Comparison of ENCODE assay signal across 8 cellular contexts in genomic region chr16:15395631-15396508, GRCh38. TPM values are rescaled to one million over a fixed set of nuclear protein-coding genes. Genes with fewer than 3 reads are reported as not detected.
DNase-seq lines count a peak whose midpoint lies in the region; ATAC-seq and TF ChIP-seq lines count a peak whose summit lies in the region.
"Not testable (repeated sequence)": the region's sequence is repeated elsewhere in the genome, so short reads cannot be mapped to it uniquely, and the experiment has no call there.
"Had no signal": no experiment of that assay in that cellular context is flagged by ENCODE, and none has a peak within 500 bp of the region (broad histone marks: within the 10 kb centered on the region; RNA-seq: fewer than 3 reads in every experiment).

MPV17L (plus strand) TSS chr16:15395754; CDS start chr16:15395898, 144 bp downstream.

- peak; percentile 66 for ATAC-seq in activated B cell treated with CpG ODN at 0.5 μM for 24 hours (ENCODE audit: low read depth)
- peak; percentile 83 to 84 for ATAC-seq in gastrocnemius medialis

- TF ChIP-seq CTCF in activated B cell treated with CpG ODN at 0.5 μM for 24 hours (IDR thresholded peaks at IDR 0.05); choroid plexus epithelial cell (conservative IDR thresholded peaks at IDR 0.05; ENCODE audit: low read depth, low read length); left ventricle myocardium inferior (IDR thresholded peaks at IDR 0.05; ENCODE audit: borderline replicate concordance); gastrocnemius medialis (IDR thresholded peaks at IDR 0.05 in 4 of 5, conservative IDR thresholded peaks at IDR 0.05 in 1 of 5): not testable (repeated sequence)

- not testable (repeated sequence) for H3K36me3 ChIP-seq in left ventricle myocardium inferior; mesodermal cell (ENCODE audit: control insufficient read depth, insufficient read depth, low read length); gastrocnemius medialis

- intact Hi-C loops in activated B cell treated with CpG ODN at 0.5 μM for 24 hours (cut with micrococcal nuclease); left ventricle myocardium inferior (cut with micrococcal nuclease); gastrocnemius medialis (cut with DNase I; ENCODE audit: low total_unique reads): not testable (repeated sequence)

- CTCF ChIA-PET in activated B cell treated with CpG ODN at 0.5 μM for 24 hours (lab: Charles Lee), result not testable (repeated sequence)

- H3K27me3 ChIP-seq in left ventricle myocardium inferior (ENCODE audit: low read depth), result peaks cover 12% of the 10 kb centered on the region
- H3K27me3 ChIP-seq in gastrocnemius medialis, result not testable (repeated sequence)

- H3K27ac Mint-ChIP-seq in activated B cell treated with CpG ODN at 0.5 μM for 24 hours, result not testable (repeated sequence)

- TF ChIP-seq POLR2A in gastrocnemius medialis (IDR thresholded peaks at IDR 0.05), result peak; percentile 73 to 78

- DNase-seq in Daoy (ENCODE audit: low read depth) (peak; percentile 13), NCI-H1694 treated with DMSO at 0.1 percent for 48 hours (lab: John Stamatoyannopoulos, UW) (peak; percentile 33), activated B cell treated with CpG ODN at 0.5 μM for 24 hours (peak; percentile 20), choroid plexus epithelial cell (ENCODE audit: low read depth) (peak; percentile 5), left ventricle myocardium inferior (peak; percentile 49), gastrocnemius medialis (peak; percentile 48 to 83)

- H3K4me3 ChIP-seq in choroid plexus epithelial cell (ENCODE audit: low read depth, low read length) (peak within 1 kb of the TSS; percentile 53), left ventricle myocardium inferior (peak within 1 kb of the TSS; percentile 72), mesodermal cell (ENCODE audit: extremely low read depth, insufficient read depth, low read length, poor library complexity, severe bottlenecking) (peak within 1 kb of the TSS; percentile 43), gastrocnemius medialis (peak within 1 kb of the TSS; percentile 54 to 88 (median 71))

- H3K4me1 ChIP-seq in left ventricle myocardium inferior; mesodermal cell (ENCODE audit: control insufficient read depth, insufficient read depth, low read length, poor library complexity, severe bottlenecking); gastrocnemius medialis: not testable (repeated sequence)

- not testable (repeated sequence) for H3K9me3 ChIP-seq in left ventricle myocardium inferior (replicated peaks); mesodermal cell (ENCODE audit: control insufficient read depth, low read length); gastrocnemius medialis

- H3K4me1 Mint-ChIP-seq in activated B cell treated with CpG ODN at 0.5 μM for 24 hours, result not testable (repeated sequence)

- not testable (repeated sequence) for H3K9me3 Mint-ChIP-seq in activated B cell treated with CpG ODN at 0.5 μM for 24 hours

- POLR2A ChIA-PET in activated B cell treated with CpG ODN at 0.5 μM for 24 hours (lab: Charles Lee), result not testable (repeated sequence)

- peaks cover 14% of the 10 kb centered on the region for H3K27me3 Mint-ChIP-seq in activated B cell treated with CpG ODN at 0.5 μM for 24 hours

- in situ Hi-C loops in gastrocnemius medialis (cut with MboI; ENCODE audit: low sequenced_read_pairs in 4 of 4), result not testable (repeated sequence)

- peak within 1 kb of the TSS; percentile 79 for H3K27ac ChIP-seq in left ventricle myocardium inferior (replicated peaks)
- not testable (repeated sequence) for H3K27ac ChIP-seq in mesodermal cell (ENCODE audit: low read depth, low read length, severe bottlenecking)
- H3K27ac ChIP-seq in gastrocnemius medialis, result peak within 1 kb of the TSS; percentile 90 to 97 (median 96)

- 9 to 11% methylated on average over 55 to 59 of the region's 79 CpGs for WGBS in mesodermal cell (ENCODE audit: insufficient coverage in 2 of 2), 2 experiments

- H3K36me3 Mint-ChIP-seq in activated B cell treated with CpG ODN at 0.5 μM for 24 hours (ENCODE audit: low read depth), result not testable (repeated sequence)

- H3K4me3 Mint-ChIP-seq in activated B cell treated with CpG ODN at 0.5 μM for 24 hours, result peak within 1 kb of the TSS; percentile 52

RNA-seq across cellular contexts. Expression of gene MPV17L, which starts in this region (rescaled TPM):
- 0.09 and 0.97 TPM in 2 replicates for total RNA-seq in Daoy (2014; rRNA removed; shearing (Covaris generic))
- total RNA-seq in activated B cell treated with CpG ODN at 0.5 μM for 24 hours (0.17 and 0.55 TPM in 2 replicates), left ventricle myocardium inferior (7.0 TPM), gastrocnemius medialis (10 to 100 TPM; 12.8 to 27.3 (median 19.3) TPM)
- 0.55 TPM for polyA plus RNA-seq in mesodermal cell (2013, experiment 1 of 2)
- 0.61 TPM for polyA plus RNA-seq in mesodermal cell (2013, experiment 2 of 2)
- total RNA-seq: activated T-helper 17 cell treated with anti-CD3 and anti-CD28 coated beads, Interleukin-2, amount 50 U/mL, for 72 hours had no signal

Comparison
In these comparisons a context has a peak if more than half of its experiments do, and no peak if none do; other contexts are left out.
1. Peak in DNase-seq in Daoy; RNA of the gene not detected or under 1 TPM.
2. Peak in DNase-seq and ATAC-seq in activated B cell treated with CpG ODN at 0.5 μM for 24 hours; RNA of the gene not detected or under 1 TPM.
3. DNase-seq: peak in every context shown above with its lines; median percentile 66 in gastrocnemius medialis; 49 in left ventricle myocardium inferior; 33 in NCI-H1694 treated with DMSO at 0.1 percent for 48 hours; 20 in activated B cell treated with CpG ODN at 0.5 μM for 24 hours; 13 in Daoy; 5 in choroid plexus epithelial cell.